ENCODE assay signal across 8 cellular contexts in genomic region chr22:45923212-45923611, GRCh38. TPM values are rescaled to one million over a fixed set of nuclear protein-coding genes. Genes with fewer than 3 reads are reported as not detected.
"Had no signal": no experiment of that assay in that cellular context is flagged by ENCODE, and none has a peak within 500 bp of the region (broad histone marks: within the 10 kb centered on the region; RNA-seq: fewer than 3 reads in every experiment).

No MANE protein-coding gene starts in this region.

- ATAC-seq: HCT116 had no signal

- FAIRE-seq: K562 had no signal

- H3K9ac ChIP-seq: GM23248 had no signal

- H3K4me1 ChIP-seq: HAP-1 had no signal

- H3K27ac ChIP-seq: GM23248 had no signal

- H3K9me3 ChIP-seq: HAP-1 had no signal

- H3K4me3 ChIP-seq: GM23248, HAP-1, K562 had no signal

- H2AFZ ChIP-seq: GM23248 had no signal

- DNase-seq: GM23248, GOT3, H7, HFFc6, IMR-90 had no signal

- H3K36me3 ChIP-seq: HAP-1 had no signal

RNA-seq across cellular contexts. Expression of gene WNT7B, which starts 53.8 kb away (rescaled TPM):
- total RNA-seq: GM23248, K562 had no signal
- polyA plus RNA-seq: GM23248, K562 had no signal
